In genomic region chr15:101288905-101289513, GRCh38 we compare ENCODE assay signal across 8 cellular contexts. TPM values are rescaled to one million over a fixed set of nuclear protein-coding genes. Genes with fewer than 3 reads are reported as not detected.
DNase-seq lines count a peak whose midpoint lies in the region; ATAC-seq and TF ChIP-seq lines count a peak whose summit lies in the region.

No MANE protein-coding gene starts in this region.

- H3K36me3 ChIP-seq in endodermal cell (ENCODE audit: control insufficient read depth, insufficient read depth, low read length), result peaks cover 77% of the 10 kb centered on the region

- H3K4me1 Mint-ChIP-seq in endodermal cell (peaks cover 9% of the 10 kb centered on the region), nephron progenitor cell (peaks cover 18% of the 10 kb centered on the region)

- no peak overlapping the region for H3K9ac ChIP-seq in endodermal cell (ENCODE audit: extremely low read depth, low read length, poor library complexity, severe bottlenecking)

- H3K27ac ChIP-seq in HL-60 (replicated peaks) (no peak overlapping the region), endodermal cell (ENCODE audit: low read depth, low read length) (no peak overlapping the region)

- H3K9me3 ChIP-seq in endodermal cell (ENCODE audit: control insufficient read depth, low read length), result no peaks in the 10 kb centered on the region

- DNase-seq in NCI-H2107 (lab: John Stamatoyannopoulos, UW) (peak; percentile 14), NCI-H2107 treated with DMSO at 0.1 percent for 48 hours (lab: John Stamatoyannopoulos, UW; ENCODE audit: unreplicated experiment) (no peak), HL-60 (ENCODE audit: low read depth in 1 of 2, low spot score in 1 of 2) (peak in 1 of 2 experiments; percentile 49), SK-MEL-5 (ENCODE audit: low read depth, low spot score) (peak; percentile 74), endodermal cell (peak; percentile 43), nephron progenitor cell (no peak), mucosa of gallbladder (ENCODE audit: low spot score) (no peak)

- peak; percentile 46 for TF ChIP-seq CTCF in HL-60 (IDR thresholded peaks at IDR 0.05; ENCODE audit: insufficient read depth, low read length)
- peak; percentile 81 for TF ChIP-seq CTCF in endodermal cell (conservative IDR thresholded peaks at IDR 0.05)
- peak; percentile 50 for TF ChIP-seq CTCF in nephron progenitor cell (IDR thresholded peaks at IDR 0.05)

- no peaks in the 10 kb centered on the region for H3K27me3 Mint-ChIP-seq in endodermal cell (ENCODE audit: insufficient read depth)
- peaks cover 3% of the 10 kb centered on the region for H3K27me3 Mint-ChIP-seq in nephron progenitor cell (ENCODE audit: low read depth, poor library complexity)

- H3K36me3 Mint-ChIP-seq in endodermal cell (ENCODE audit: low read depth) (peaks cover 64% of the 10 kb centered on the region), nephron progenitor cell (ENCODE audit: low read depth) (peaks cover 68% of the 10 kb centered on the region)

- ATAC-seq in HG02885 (IDR thresholded peaks at IDR 0.05; ENCODE audit: poor library complexity, unreplicated experiment), result no peak

- H3K27ac Mint-ChIP-seq in endodermal cell, result no peak overlapping the region
- peak overlapping the region; percentile 4 for H3K27ac Mint-ChIP-seq in nephron progenitor cell

- no peaks in the 10 kb centered on the region for H3K9me3 Mint-ChIP-seq in endodermal cell
- no peaks in the 10 kb centered on the region for H3K9me3 Mint-ChIP-seq in nephron progenitor cell

- 88 to 93% methylated on average over 2 to 8 of the region's 8 CpGs for WGBS in endodermal cell (ENCODE audit: insufficient coverage in 1 of 2, insufficient read length in 1 of 2), 2 experiments

- H3K27me3 ChIP-seq in HL-60 (ENCODE audit: insufficient read depth, poor library complexity, severe bottlenecking) (no peaks in the 10 kb centered on the region), endodermal cell (ENCODE audit: control insufficient read depth, insufficient read depth, low read length, poor library complexity, severe bottlenecking) (no peaks in the 10 kb centered on the region)

- in situ Hi-C loops in SK-MEL-5 (cut with HindIII; ENCODE audit: low pct_unique_long_range_greater_than_20kb, low sequenced_read_pairs), result no loop called here

- no peaks in the 10 kb centered on the region for H3K4me1 ChIP-seq in endodermal cell (ENCODE audit: control insufficient read depth, insufficient read depth, low read length)

- H3K4me3 ChIP-seq in HL-60 (replicated peaks; ENCODE audit: insufficient read depth, low read length), result no peak overlapping the region
- no peak overlapping the region for H3K4me3 ChIP-seq in endodermal cell (ENCODE audit: low read length)

- H3K4me3 Mint-ChIP-seq in endodermal cell (no peak overlapping the region), nephron progenitor cell (no peak overlapping the region)

RNA-seq across cellular contexts. Expression of gene SNRPA1, which starts 6.0 kb away (rescaled TPM):
- total RNA-seq in SK-MEL-5 (2014; rRNA removed; shearing (Covaris generic)), result 23.6 and 31.3 TPM in 2 replicates
- polyA plus RNA-seq in SK-MEL-5 (2015; cell fraction: cytosol; rRNA removed), result 56.5 and 84.0 TPM in 2 replicates
- polyA plus RNA-seq in SK-MEL-5 (2015; cell fraction: nucleus; rRNA removed), result 151 and 169 TPM in 2 replicates
- total RNA-seq in endodermal cell (100 to 1,000 TPM; 111 to 140 TPM), mucosa of gallbladder (33.2 TPM)
- polyA plus RNA-seq in endodermal cell (2013, experiment 1 of 2), result 123 TPM
- polyA plus RNA-seq in endodermal cell (2013, experiment 2 of 2), result 111 TPM

RNA-seq across cellular contexts. Expression of gene SELENOS, which starts 11.7 kb away (rescaled TPM):
- 113 and 128 TPM in 2 replicates for total RNA-seq in SK-MEL-5 (2014; rRNA removed; shearing (Covaris generic))
- polyA plus RNA-seq in SK-MEL-5 (2015; cell fraction: cytosol; rRNA removed), result 91.3 and 106 TPM in 2 replicates
- 47.7 and 48.0 TPM in 2 replicates for polyA plus RNA-seq in SK-MEL-5 (2015; cell fraction: nucleus; rRNA removed)
- total RNA-seq in endodermal cell (10 to 100 TPM; 56.1 to 60.5 TPM), mucosa of gallbladder (74.7 TPM)
- polyA plus RNA-seq in endodermal cell (2013, experiment 1 of 2), result 63.3 TPM
- 61.3 TPM for polyA plus RNA-seq in endodermal cell (2013, experiment 2 of 2)

RNA-seq across cellular contexts. Expression of gene CHSY1, which starts 37.2 kb away (rescaled TPM):
- total RNA-seq in SK-MEL-5 (2014; rRNA removed; shearing (Covaris generic)), result 22.4 and 23.0 TPM in 2 replicates
- 29.4 and 40.5 TPM in 2 replicates for polyA plus RNA-seq in SK-MEL-5 (2015; cell fraction: cytosol; rRNA removed)
- polyA plus RNA-seq in SK-MEL-5 (2015; cell fraction: nucleus; rRNA removed), result 12.2 and 19.7 TPM in 2 replicates
- total RNA-seq in endodermal cell (10 to 100 TPM; 33.3 to 39.9 TPM), mucosa of gallbladder (18.8 TPM)
- polyA plus RNA-seq in endodermal cell (2013, experiment 1 of 2), result 29.5 TPM
- polyA plus RNA-seq in endodermal cell (2013, experiment 2 of 2), result 29.7 TPM

Comparison
In these comparisons a context has a peak if more than half of its experiments do, and no peak if none do; other contexts are left out.
1. DNase-seq: peak in NCI-H2107 (single experiment), SK-MEL-5 (single experiment) and endodermal cell (single experiment); none in NCI-H2107 treated with DMSO at 0.1 percent for 48 hours (single experiment), nephron progenitor cell (single experiment) and mucosa of gallbladder (single experiment).
2. Peak in every context shown above with its lines, with median percentiles within 50 percentile points of each other: CTCF ChIP-seq.